Comparison of ENCODE assay signal across 12 cellular contexts in the genomic region with DNA sequence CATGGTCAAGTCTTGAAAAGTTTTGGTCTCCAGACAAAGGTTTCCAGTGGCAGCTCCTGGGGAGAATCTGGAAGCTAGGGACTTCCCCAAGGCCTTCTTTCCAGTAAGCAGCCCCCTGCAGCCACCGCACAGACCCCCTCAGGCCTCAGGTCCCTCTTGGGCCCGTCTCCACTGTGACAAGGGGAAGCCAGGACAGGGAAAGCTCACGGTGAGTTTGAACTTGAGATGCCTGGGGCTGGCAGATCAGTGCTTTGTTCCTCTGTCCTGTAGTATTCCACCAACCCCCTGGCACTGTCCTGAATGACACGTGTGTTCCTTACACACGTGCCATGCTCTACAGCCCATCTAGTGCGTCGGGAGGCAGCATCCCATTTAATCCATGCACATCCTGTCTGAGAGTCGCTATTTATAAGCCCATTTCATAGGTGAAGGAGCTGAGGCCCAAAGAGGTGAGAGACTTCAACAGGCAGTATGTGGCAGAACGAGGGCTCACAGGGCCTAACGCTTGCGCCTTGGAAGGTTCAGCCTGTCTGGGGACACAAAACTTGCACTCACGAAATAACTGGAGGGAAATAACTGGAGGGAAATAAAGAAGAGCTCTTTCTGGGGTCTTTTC.
"Had no signal": no experiment of that assay in that cellular context is flagged by ENCODE, and none has a peak within 500 bp of the region (broad histone marks: within the 10 kb centered on the region; RNA-seq: fewer than 3 reads in every experiment).

No MANE protein-coding gene starts in this region.

- H3K27me3 Mint-ChIP-seq: naive thymus-derived CD4-positive, alpha-beta T cell had no signal

- H3K27ac ChIP-seq: breast epithelium, gastrocnemius medialis, heart left ventricle, lower lobe of right lung, neutrophil had no signal

- H3K9me3 ChIP-seq: breast epithelium, gastrocnemius medialis, lower lobe of right lung, neutrophil had no signal

- FAIRE-seq: small intestine had no signal

- ATAC-seq: gastrocnemius medialis; naive thymus-derived CD4-positive, alpha-beta T cell had no signal

- H3K4me3 ChIP-seq: breast epithelium, gastrocnemius medialis, heart left ventricle, lower lobe of right lung had no signal

- H3K36me3 ChIP-seq: breast epithelium, gastrocnemius medialis, heart left ventricle, lower lobe of right lung, neutrophil had no signal

- H3K27ac Mint-ChIP-seq: endodermal cell; naive thymus-derived CD4-positive, alpha-beta T cell had no signal

- H3K4me3 Mint-ChIP-seq: endodermal cell; naive thymus-derived CD4-positive, alpha-beta T cell had no signal

- H3K27me3 ChIP-seq: breast epithelium, gastrocnemius medialis, heart left ventricle, neutrophil had no signal

- H3K4me1 ChIP-seq: breast epithelium had no signal

- DNase-seq: activated naive CD4-positive, alpha-beta T cell; activated T-cell treated with anti-CD3 and anti-CD28 coated beads for 4 hours; anterior cingulate cortex; endodermal cell; gastrocnemius medialis; lower lobe of right lung; naive thymus-derived CD4-positive, alpha-beta T cell; posterior cingulate gyrus had no signal
